In genomic region chr20:38586181-38586525, GRCh38 we compare ENCODE assay signal across 34 cellular contexts. TPM values are rescaled to one million over a fixed set of nuclear protein-coding genes. Genes with fewer than 3 reads are reported as not detected.
"Had no signal": no experiment of that assay in that cellular context is flagged by ENCODE, and none has a peak within 500 bp of the region (broad histone marks: within the 10 kb centered on the region; RNA-seq: fewer than 3 reads in every experiment).

No MANE protein-coding gene starts in this region.

- ATAC-seq: naive thymus-derived CD4-positive, alpha-beta T cell; natural killer cell; pancreas; psoas muscle; right cardiac atrium; sciatic nerve; stimulated activated memory B cell treated with anti-CD40 and anti-IgM and Interleukin-4, amounts not matched to agents 10 μg/mL and 1 μg/mL and 100 μg/mL, for 72 hours; stimulated activated naive CD8-positive, alpha-beta T cell treated with anti-CD3 and anti-CD28 coated beads, Interleukin-15, amount 100 ng/mL, for 72 hours; stimulated activated naive CD8-positive, alpha-beta T cell treated with anti-CD3 and anti-CD28 coated beads, Interleukin-15, Interleukin-2, amounts not matched to agents 100 U/mL and 50 U/mL, for 24 hours; upper lobe of right lung had no signal

- H3K9me3 Mint-ChIP-seq: naive thymus-derived CD4-positive, alpha-beta T cell; natural killer cell; nephron; stimulated activated memory B cell treated with anti-CD40 and anti-IgM and Interleukin-4, amounts not matched to agents 10 μg/mL and 1 μg/mL and 100 μg/mL, for 72 hours; stimulated activated naive CD8-positive, alpha-beta T cell treated with anti-CD3 and anti-CD28 coated beads, Interleukin-15, amount 100 ng/mL, for 72 hours had no signal

- DNase-seq: naive thymus-derived CD4-positive, alpha-beta T cell; natural killer cell; nucleus accumbens; pancreas; psoas muscle; right cardiac atrium; spleen; stimulated activated CD4-positive, alpha-beta T cell treated with anti-CD3 and anti-CD28 coated beads, Interleukin-12 subunit alpha, Interleukin-12 subunit beta, amount 100 ng/mL, for 4 hours; stimulated activated CD4-positive, alpha-beta T cell treated with anti-CD3 and anti-CD28 coated beads, Interleukin-1b, Interleukin-23, amount 100 ng/mL, for 48 hours; stimulated activated CD4-positive, alpha-beta T cell treated with anti-CD3 and anti-CD28 coated beads, Interleukin-4, amount 100 ng/mL, for 1 hour; stimulated activated CD4-positive, alpha-beta T cell treated with anti-CD3 and anti-CD28 coated beads, Interleukin-4, amount 100 ng/mL, for 4 hours; stimulated activated CD8-positive, alpha-beta memory T cell treated with anti-CD3 and anti-CD28 coated beads, Interleukin-4, amount 100 ng/mL, for 48 hours; stimulated activated naive CD4-positive, alpha-beta T cell; stimulated activated naive CD8-positive, alpha-beta T cell treated with anti-CD3 and anti-CD28 coated beads, Interleukin-15, amount 100 ng/mL, for 72 hours; stimulated activated naive CD8-positive, alpha-beta T cell treated with anti-CD3 and anti-CD28 coated beads, Interleukin-15, Interleukin-2, amounts not matched to agents 100 U/mL and 50 U/mL, for 24 hours; thyroid gland; trophoblast cell; upper lobe of right lung; uterus had no signal

- H3K4me1 Mint-ChIP-seq: natural killer cell; stimulated activated memory B cell treated with anti-CD40 and anti-IgM and Interleukin-4, amounts not matched to agents 10 μg/mL and 1 μg/mL and 100 μg/mL, for 72 hours; stimulated activated naive CD8-positive, alpha-beta T cell treated with anti-CD3 and anti-CD28 coated beads, Interleukin-15, amount 100 ng/mL, for 72 hours had no signal

- H3K4me2 ChIP-seq: smooth muscle cell had no signal

- H3K4me3 Mint-ChIP-seq: naive thymus-derived CD4-positive, alpha-beta T cell; natural killer cell; nephron; stimulated activated memory B cell treated with anti-CD40 and anti-IgM and Interleukin-4, amounts not matched to agents 10 μg/mL and 1 μg/mL and 100 μg/mL, for 72 hours; stimulated activated naive CD8-positive, alpha-beta T cell treated with anti-CD3 and anti-CD28 coated beads, Interleukin-15, amount 100 ng/mL, for 72 hours had no signal

- H3K27ac ChIP-seq: neutrophil, pancreas, psoas muscle, skin epidermis, spleen, thoracic aorta, thyroid gland, tibial nerve, upper lobe of right lung, uterus had no signal

- H3K36me3 ChIP-seq: neutrophil, pancreas, spleen, thoracic aorta, thyroid gland, tibial nerve, upper lobe of right lung, uterus had no signal

- H3K27ac Mint-ChIP-seq: naive thymus-derived CD4-positive, alpha-beta T cell; natural killer cell; nephron; stimulated activated memory B cell treated with anti-CD40 and anti-IgM and Interleukin-4, amounts not matched to agents 10 μg/mL and 1 μg/mL and 100 μg/mL, for 72 hours; stimulated activated naive CD8-positive, alpha-beta T cell treated with anti-CD3 and anti-CD28 coated beads, Interleukin-15, amount 100 ng/mL, for 72 hours had no signal

- H3K4me1 ChIP-seq: pancreas, psoas muscle, spleen, tibial nerve, upper lobe of right lung, uterus had no signal

- H3K4me3 ChIP-seq: pancreas, psoas muscle, skin epidermis, smooth muscle cell, spleen, thoracic aorta, thyroid gland, tibial nerve, upper lobe of right lung, uterus had no signal

- H3K27me3 Mint-ChIP-seq: stimulated activated naive CD8-positive, alpha-beta T cell treated with anti-CD3 and anti-CD28 coated beads, Interleukin-15, amount 100 ng/mL, for 72 hours had no signal

- H3K27me3 ChIP-seq: pancreas, thyroid gland, upper lobe of right lung, uterus had no signal

- H3K36me3 Mint-ChIP-seq: naive thymus-derived CD4-positive, alpha-beta T cell; natural killer cell; stimulated activated memory B cell treated with anti-CD40 and anti-IgM and Interleukin-4, amounts not matched to agents 10 μg/mL and 1 μg/mL and 100 μg/mL, for 72 hours had no signal

RNA-seq across cellular contexts. Expression of gene ADIG, which starts 5.2 kb away (rescaled TPM):
- total RNA-seq: natural killer cell, omental fat pad, osteocyte, pancreas, posterior vena cava, psoas muscle, renal cortical epithelial cell, right cardiac atrium, sciatic nerve, smooth muscle cell, spleen, temporal lobe, thoracic aorta, tibial nerve, upper lobe of right lung, urinary bladder, uterus had no signal
- polyA plus RNA-seq: naive thymus-derived CD4-positive, alpha-beta T cell; neural cell; pancreas; psoas muscle; right cardiac atrium; smooth muscle cell; spleen; urinary bladder had no signal

RNA-seq across cellular contexts. Expression of gene ARHGAP40, which starts 15.5 kb away (rescaled TPM):
- total RNA-seq: naive thymus-derived CD4-positive, alpha-beta T cell; natural killer cell; omental fat pad; osteocyte; posterior vena cava; psoas muscle; right cardiac atrium; sciatic nerve; spleen; temporal lobe; thoracic aorta; tibial nerve had no signal
- polyA plus RNA-seq: naive thymus-derived CD4-positive, alpha-beta T cell; right cardiac atrium; smooth muscle cell had no signal
